10 cellular contexts compared by ENCODE assay signal in genomic region chr5:65769539-65769938, GRCh38. TPM values are rescaled to one million over a fixed set of nuclear protein-coding genes. Genes with fewer than 3 reads are reported as not detected.
A peak's percentile ranks its signal among the peaks of the same experiment; 100 is the strongest.
DNase-seq lines count a peak whose midpoint lies in the region; FAIRE-seq and TF ChIP-seq lines count a peak whose summit lies in the region.
"Had no signal": no experiment of that assay in that cellular context is flagged by ENCODE, and none has a peak within 500 bp of the region (broad histone marks: within the 10 kb centered on the region; RNA-seq: fewer than 3 reads in every experiment).

No MANE protein-coding gene starts in this region.

- TF ChIP-seq POLR2A in H54 (IDR thresholded peaks at IDR 0.05; ENCODE audit: low read depth, low read length) = no peak

- DNase-seq in H54 (ENCODE audit: insufficient read length, low spot score) (peak; percentile 34), NCI-H69 (lab: John Stamatoyannopoulos, UW) (peak; percentile 39), dermis blood vessel endothelial cell (peak; percentile 77), renal cortical epithelial cell (ENCODE audit: low read depth) (peak; percentile 86), GM19239 (ENCODE audit: insufficient read length, low spot score) (no peak), GDM1 (lab: John Stamatoyannopoulos, UW) (no peak), occipital lobe (lab: John Stamatoyannopoulos, UW) (no peak)
- DNase-seq: effector memory CD8-positive, alpha-beta T cell; left colon; posterior cingulate gyrus had no signal

- peak; percentile 82 for FAIRE-seq in H54 (lab: Jason Lieb, UNC)
- no peak for FAIRE-seq in GM19239 (lab: Jason Lieb, UNC)

RNA-seq across cellular contexts. Expression of gene NLN, which starts 47.5 kb away (rescaled TPM):
- 40.2 and 78.3 TPM in 2 replicates for total RNA-seq in dermis blood vessel endothelial cell
- total RNA-seq in renal cortical epithelial cell = 67.6 and 69.8 TPM in 2 replicates
- 61.6 TPM for total RNA-seq in occipital lobe

RNA-seq across cellular contexts. Expression of gene SGTB, which starts 47.6 kb away (rescaled TPM):
- total RNA-seq in dermis blood vessel endothelial cell = 12.1 and 20.1 TPM in 2 replicates
- 10.0 and 13.5 TPM in 2 replicates for total RNA-seq in renal cortical epithelial cell
- total RNA-seq in occipital lobe = 35.9 TPM

Comparison
In these comparisons a context has a peak if more than half of its experiments do, and no peak if none do; other contexts are left out.
1. DNase-seq: peak in H54 (single experiment), NCI-H69 (single experiment), dermis blood vessel endothelial cell (single experiment) and renal cortical epithelial cell (single experiment); none in GM19239 (single experiment), GDM1 (single experiment) and occipital lobe (single experiment).